21 cellular contexts compared by ENCODE assay signal in genomic region chr12:51200806-51201205, GRCh38.
"Had no signal": no experiment of that assay in that cellular context is flagged by ENCODE, and none has a peak within 500 bp of the region (broad histone marks: within the 10 kb centered on the region; RNA-seq: fewer than 3 reads in every experiment).

No MANE protein-coding gene starts in this region.

- H3K4me3 Mint-ChIP-seq: activated naive CD4-positive, alpha-beta T cell treated with anti-CD3 and anti-CD28 coated beads, Interleukin-2, amount 10 ng/mL, durations not matched to agents 7 days and 5 days; central memory CD8-positive, alpha-beta T cell; stimulated activated naive B cell treated with anti-CD40 and anti-IgM and Interleukin-4, amounts not matched to agents 10 μg/mL and 1 μg/mL and 100 μg/mL, for 72 hours had no signal

- H3K27ac ChIP-seq: ascending aorta, colonic mucosa, esophagus muscularis mucosa, heart right ventricle, lower lobe of right lung, sigmoid colon, transverse colon, uterus had no signal

- H3K36me3 Mint-ChIP-seq: activated naive CD4-positive, alpha-beta T cell treated with anti-CD3 and anti-CD28 coated beads, Interleukin-2, amount 10 ng/mL, durations not matched to agents 7 days and 5 days had no signal

- H3K4me1 Mint-ChIP-seq: central memory CD8-positive, alpha-beta T cell; stimulated activated naive B cell treated with anti-CD40 and anti-IgM and Interleukin-4, amounts not matched to agents 10 μg/mL and 1 μg/mL and 100 μg/mL, for 72 hours had no signal

- H3K27me3 ChIP-seq: ascending aorta, colonic mucosa, dorsolateral prefrontal cortex, esophagus muscularis mucosa, heart right ventricle, sigmoid colon, transverse colon, uterus had no signal

- H3K4me1 ChIP-seq: ascending aorta, colonic mucosa, esophagus muscularis mucosa, lower lobe of right lung, sigmoid colon, transverse colon, uterus had no signal

- H3K9me3 Mint-ChIP-seq: activated naive CD4-positive, alpha-beta T cell treated with anti-CD3 and anti-CD28 coated beads, Interleukin-2, amount 10 ng/mL, durations not matched to agents 7 days and 5 days; central memory CD8-positive, alpha-beta T cell; stimulated activated naive B cell treated with anti-CD40 and anti-IgM and Interleukin-4, amounts not matched to agents 10 μg/mL and 1 μg/mL and 100 μg/mL, for 72 hours had no signal

- ATAC-seq: heart right ventricle; lower lobe of right lung; mucosa of descending colon; stimulated activated naive B cell treated with anti-CD40 and anti-IgM and Interleukin-4, amounts not matched to agents 10 μg/mL and 1 μg/mL and 100 μg/mL, for 72 hours had no signal

- H3K9me3 ChIP-seq: ascending aorta, colonic mucosa, esophagus muscularis mucosa, heart right ventricle, lower lobe of right lung, mucosa of descending colon, sigmoid colon, transverse colon, uterus had no signal

- H3K36me3 ChIP-seq: colonic mucosa, transverse colon, uterus had no signal

- H3K4me3 ChIP-seq: ascending aorta, colonic mucosa, dorsolateral prefrontal cortex, esophagus muscularis mucosa, heart right ventricle, lower lobe of right lung, mucosa of descending colon, sigmoid colon, smooth muscle cell, transverse colon, uterus had no signal

- H3K27me3 Mint-ChIP-seq: activated naive CD4-positive, alpha-beta T cell treated with anti-CD3 and anti-CD28 coated beads, Interleukin-2, amount 10 ng/mL, durations not matched to agents 7 days and 5 days; central memory CD8-positive, alpha-beta T cell; stimulated activated naive B cell treated with anti-CD40 and anti-IgM and Interleukin-4, amounts not matched to agents 10 μg/mL and 1 μg/mL and 100 μg/mL, for 72 hours had no signal

- DNase-seq: activated CD4-positive, alpha-beta T cell treated with anti-CD3 and anti-CD28 coated beads, Interleukin-2, amount 50 U/mL, for 48 hours; activated effector memory CD4-positive, alpha-beta T cell treated with Interleukin-2 at 50 U/mL for 16 hours; activated naive CD4-positive, alpha-beta T cell treated with anti-CD3 and anti-CD28 coated beads, Interleukin-2, amount 10 ng/mL, durations not matched to agents 7 days and 5 days; activated T-cell treated with anti-CD3 and anti-CD28 coated beads, Interleukin-2, amount 50 U/mL, for 48 hours; colonic mucosa; dorsolateral prefrontal cortex; heart right ventricle; lower lobe of right lung; mesendoderm; mucosa of descending colon; nucleus accumbens; sigmoid colon; stimulated activated CD4-positive, alpha-beta T cell treated with anti-CD3 and anti-CD28 coated beads, Interleukin-15, amount 100 ng/mL, for 24 hours; stimulated activated CD8-positive, alpha-beta memory T cell treated with anti-CD3 and anti-CD28 coated beads, Interleukin-4, amount 100 ng/mL, for 48 hours; stimulated activated naive B cell treated with anti-CD40 and anti-IgM and Interleukin-4, amounts not matched to agents 10 μg/mL and 1 μg/mL and 100 μg/mL, for 72 hours; transverse colon; uterus had no signal

- H3K27ac Mint-ChIP-seq: stimulated activated naive B cell treated with anti-CD40 and anti-IgM and Interleukin-4, amounts not matched to agents 10 μg/mL and 1 μg/mL and 100 μg/mL, for 72 hours had no signal

- H3K4me2 ChIP-seq: smooth muscle cell had no signal
